ENCODE assay signal across 24 cellular contexts in the genomic region with DNA sequence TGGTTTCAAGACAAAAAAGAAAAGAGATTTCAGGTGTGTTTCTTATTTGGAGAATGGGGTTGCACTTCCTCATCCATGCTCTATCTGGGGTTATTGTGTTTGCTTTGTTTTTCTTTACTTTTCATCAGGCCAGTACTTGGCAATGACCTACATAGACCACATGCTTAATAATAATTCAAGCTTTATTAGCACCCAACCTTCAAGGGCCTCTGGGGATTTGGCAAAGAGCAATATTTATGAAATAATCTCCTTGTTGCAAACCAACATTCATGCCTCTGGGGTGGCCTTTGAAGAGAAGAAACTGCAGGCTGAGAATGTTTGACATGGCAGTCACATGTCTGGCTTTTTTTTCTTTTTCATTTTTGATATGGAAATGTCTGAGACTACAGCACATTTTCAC.
"Had no signal": no experiment of that assay in that cellular context is flagged by ENCODE, and none has a peak within 500 bp of the region (broad histone marks: within the 10 kb centered on the region; RNA-seq: fewer than 3 reads in every experiment).

No MANE protein-coding gene starts in this region.

- DNase-seq: cortex of kidney; dorsolateral prefrontal cortex; effector CD8-positive, alpha-beta T cell; hippocampal formation; kidney glomerular epithelial cell; mucosa of descending colon; nucleus accumbens; pancreas; right lobe of liver; spleen; stimulated activated CD4-positive, alpha-beta T cell treated with anti-CD3 and anti-CD28 coated beads, Interleukin-15, amount 100 ng/mL, for 24 hours; stimulated activated CD4-positive, alpha-beta T cell treated with anti-CD3 and anti-CD28 coated beads, Interleukin-1b, Interleukin-23, amount 100 ng/mL, for 48 hours; stimulated activated CD4-positive, alpha-beta T cell treated with anti-CD3 and anti-CD28 coated beads, Interleukin-4, amount 100 ng/mL, for 24 hours; tibial artery; upper lobe of left lung; uterus had no signal

- H3K4me2 ChIP-seq: neural progenitor cell had no signal

- H3K27ac Mint-ChIP-seq: natural killer cell treated with Interleukin-12 subunit alpha and Interleukin-12 subunit beta and Interleukin-15 and Interleukin-18, amount 100 ng/mL, for 72 hours; neural progenitor cell; progenitor cell of endocrine pancreas; stimulated activated memory B cell treated with anti-CD40 and anti-IgM and Interleukin-4, amounts not matched to agents 10 μg/mL and 1 μg/mL and 100 μg/mL, for 72 hours; stimulated activated naive CD8-positive, alpha-beta T cell treated with anti-CD3 and anti-CD28 coated beads, Interleukin-15, Interleukin-2, amounts not matched to agents 100 ng/mL and 50 ng/mL, for 24 hours had no signal

- FAIRE-seq: endometrium, pancreas had no signal

- H3K4me1 ChIP-seq: esophagus muscularis mucosa, neural progenitor cell, pancreas, tibial artery, upper lobe of left lung, uterus had no signal

- H3K27me3 ChIP-seq: esophagus muscularis mucosa, neural progenitor cell, pancreas, right lobe of liver, spleen, upper lobe of left lung, uterus had no signal

- H3K36me3 Mint-ChIP-seq: natural killer cell treated with Interleukin-12 subunit alpha and Interleukin-12 subunit beta and Interleukin-15 and Interleukin-18, amount 100 ng/mL, for 72 hours; neural progenitor cell; stimulated activated memory B cell treated with anti-CD40 and anti-IgM and Interleukin-4, amounts not matched to agents 10 μg/mL and 1 μg/mL and 100 μg/mL, for 72 hours had no signal

- H3K4me3 ChIP-seq: dorsolateral prefrontal cortex, esophagus muscularis mucosa, mucosa of descending colon, neural progenitor cell, pancreas, right lobe of liver, spleen, tibial artery, upper lobe of left lung, uterus had no signal

- H3K9me3 Mint-ChIP-seq: natural killer cell treated with Interleukin-12 subunit alpha and Interleukin-12 subunit beta and Interleukin-15 and Interleukin-18, amount 100 ng/mL, for 72 hours; stimulated activated memory B cell treated with anti-CD40 and anti-IgM and Interleukin-4, amounts not matched to agents 10 μg/mL and 1 μg/mL and 100 μg/mL, for 72 hours; stimulated activated naive CD8-positive, alpha-beta T cell treated with anti-CD3 and anti-CD28 coated beads, Interleukin-15, Interleukin-2, amounts not matched to agents 100 ng/mL and 50 ng/mL, for 24 hours had no signal

- H3K9me3 ChIP-seq: esophagus muscularis mucosa, mucosa of descending colon, pancreas, right lobe of liver, spleen, upper lobe of left lung, uterus had no signal

- H3K27me3 Mint-ChIP-seq: stimulated activated naive CD8-positive, alpha-beta T cell treated with anti-CD3 and anti-CD28 coated beads, Interleukin-15, Interleukin-2, amounts not matched to agents 100 ng/mL and 50 ng/mL, for 24 hours had no signal

- H3K9ac ChIP-seq: neural progenitor cell had no signal

- H3K36me3 ChIP-seq: esophagus muscularis mucosa, neural progenitor cell, pancreas, right lobe of liver, spleen, tibial artery, upper lobe of left lung, uterus had no signal

- H3K4me3 Mint-ChIP-seq: natural killer cell treated with Interleukin-12 subunit alpha and Interleukin-12 subunit beta and Interleukin-15 and Interleukin-18, amount 100 ng/mL, for 72 hours; neural progenitor cell; stimulated activated memory B cell treated with anti-CD40 and anti-IgM and Interleukin-4, amounts not matched to agents 10 μg/mL and 1 μg/mL and 100 μg/mL, for 72 hours; stimulated activated naive CD8-positive, alpha-beta T cell treated with anti-CD3 and anti-CD28 coated beads, Interleukin-15, Interleukin-2, amounts not matched to agents 100 ng/mL and 50 ng/mL, for 24 hours had no signal

- H3K27ac ChIP-seq: dorsolateral prefrontal cortex, epithelial cell of prostate, esophagus muscularis mucosa, neural progenitor cell, pancreas, right lobe of liver, spleen, tibial artery, upper lobe of left lung, uterus had no signal

- H3K4me1 Mint-ChIP-seq: neural progenitor cell; stimulated activated memory B cell treated with anti-CD40 and anti-IgM and Interleukin-4, amounts not matched to agents 10 μg/mL and 1 μg/mL and 100 μg/mL, for 72 hours had no signal

- H2AFZ ChIP-seq: neural progenitor cell had no signal

- ATAC-seq: mucosa of descending colon; natural killer cell treated with Interleukin-12 subunit alpha and Interleukin-12 subunit beta and Interleukin-15 and Interleukin-18, amount 100 ng/mL, for 72 hours; pancreas; right lobe of liver; stimulated activated memory B cell treated with anti-CD40 and anti-IgM and Interleukin-4, amounts not matched to agents 10 μg/mL and 1 μg/mL and 100 μg/mL, for 72 hours had no signal
